ENCODE assay signal across 8 cellular contexts in genomic region chr7:103075337-103075918, GRCh38. TPM values are rescaled to one million over a fixed set of nuclear protein-coding genes. Genes with fewer than 3 reads are reported as not detected.
DNase-seq lines count a peak whose midpoint lies in the region; ATAC-seq and FAIRE-seq lines count a peak whose summit lies in the region.

No MANE protein-coding gene starts in this region.

- peak; percentile 55 for FAIRE-seq in GM18507 (lab: Jason Lieb, UNC)

- intact Hi-C loops in activated CD4-positive, alpha-beta T cell treated with anti-CD3 and anti-CD28 coated beads for 36 hours (cut with DNase I, micrococcal nuclease): loop anchor here (1.0 to 5.0 kb wide), 5 partner anchors 73 to 327 kb away; partner anchors contain the start of genes NAPEPLD (in 2 of the 2), FAM185A (in 1 of the 2) and PSMC2 (in 1 of the 2)
- intact Hi-C loops in left colon (cut with DNase I, micrococcal nuclease): no loop called here

- no peaks in the 10 kb centered on the region for H3K9me3 Mint-ChIP-seq in activated CD4-positive, alpha-beta T cell treated with anti-CD3 and anti-CD28 coated beads for 36 hours (ENCODE audit: low read depth)

- POLR2A ChIA-PET in activated CD4-positive, alpha-beta T cell treated with anti-CD3 and anti-CD28 coated beads for 36 hours (lab: Charles Lee): interaction anchor here (0.6 to 2.4 kb wide), 3 partner anchors 14 to 327 kb away, joined by 3 to 10 read pairs (median 4); partner anchors contain the start of genes FAM185A and NAPEPLD

- DNase-seq in GM18507 (ENCODE audit: extremely low spot score, insufficient read length, low read depth) (peak; percentile 35), NCI-H1694 treated with DMSO at 0.1 percent for 48 hours (lab: John Stamatoyannopoulos, UW) (peak; percentile 20), left colon (peak; percentile 54 to 68), NCI-H446 (lab: John Stamatoyannopoulos, UW) (no peak)
- DNase-seq in activated CD4-positive, alpha-beta T cell treated with anti-CD3 and anti-CD28 coated beads for 36 hours: peak; percentile 90
- peak; percentile 75 to 78 for DNase-seq in stimulated activated CD4-positive, alpha-beta T cell treated with anti-CD3 and anti-CD28 coated beads, Interleukin-1b, Interleukin-23, amount 100 ng/mL, for 4 hours (ENCODE audit: low read depth in 2 of 2)

- H3K4me1 Mint-ChIP-seq in activated CD4-positive, alpha-beta T cell treated with anti-CD3 and anti-CD28 coated beads for 36 hours: peaks cover 31% of the 10 kb centered on the region

- H3K27me3 Mint-ChIP-seq in activated CD4-positive, alpha-beta T cell treated with anti-CD3 and anti-CD28 coated beads for 36 hours: no peaks in the 10 kb centered on the region

- peak overlapping the region; percentile 24 for H3K27ac ChIP-seq in cingulate gyrus (ENCODE audit: low read depth, low read length)

- CTCF ChIA-PET in activated CD4-positive, alpha-beta T cell treated with anti-CD3 and anti-CD28 coated beads for 36 hours (lab: Charles Lee): interaction anchor here (0.6 to 1.9 kb wide), 11 partner anchors 8 to 327 kb away, joined by 3 to 7 read pairs (median 3); partner anchors contain the start of genes FAM185A and PMPCB

- H3K4me3 Mint-ChIP-seq in activated CD4-positive, alpha-beta T cell treated with anti-CD3 and anti-CD28 coated beads for 36 hours: peak overlapping the region; percentile 91

- peak overlapping the region; percentile 93 for H3K27ac Mint-ChIP-seq in activated CD4-positive, alpha-beta T cell treated with anti-CD3 and anti-CD28 coated beads for 36 hours

- H3K36me3 Mint-ChIP-seq in activated CD4-positive, alpha-beta T cell treated with anti-CD3 and anti-CD28 coated beads for 36 hours (ENCODE audit: low read depth): peaks cover 14% of the 10 kb centered on the region

- ATAC-seq in HG02798 (IDR thresholded peaks at IDR 0.05; ENCODE audit: poor library complexity, unreplicated experiment) (peak; percentile 48), left colon (peak; percentile 15)
- peak; percentile 78 for ATAC-seq in activated CD4-positive, alpha-beta T cell treated with anti-CD3 and anti-CD28 coated beads for 36 hours

RNA-seq across cellular contexts. Expression of gene ARMC10, which starts 0.5 kb away (rescaled TPM):
- 10 to 100 TPM; 42.6 to 50.1 TPM for total RNA-seq in activated CD4-positive, alpha-beta T cell treated with anti-CD3 and anti-CD28 coated beads for 36 hours
- total RNA-seq in left colon: 10 to 100 TPM; 26.4 to 28.4 TPM

RNA-seq across cellular contexts. Expression of gene FBXL13, which starts 0.8 kb away (rescaled TPM):
- under 1 TPM; 0.32 to 0.83 TPM for total RNA-seq in activated CD4-positive, alpha-beta T cell treated with anti-CD3 and anti-CD28 coated beads for 36 hours
- total RNA-seq in left colon: 1 to 10 TPM in 1 of 2 donors, under 1 TPM in 1; 0.15 to 1.5 TPM

Comparison
In these comparisons a context has a peak if more than half of its experiments do, and no peak if none do; other contexts are left out.
1. DNase-seq: peak in GM18507 (single experiment), NCI-H1694 treated with DMSO at 0.1 percent for 48 hours (single experiment), activated CD4-positive, alpha-beta T cell treated with anti-CD3 and anti-CD28 coated beads for 36 hours (single experiment), left colon (2 of 2) and stimulated activated CD4-positive, alpha-beta T cell treated with anti-CD3 and anti-CD28 coated beads, Interleukin-1b, Interleukin-23, amount 100 ng/mL, for 4 hours (2 of 2); none in NCI-H446 (0 of 2).
2. ATAC-seq: peak in every context shown above with its lines; median percentile 78 in activated CD4-positive, alpha-beta T cell treated with anti-CD3 and anti-CD28 coated beads for 36 hours; 48 in HG02798; 15 in left colon.
3. intact Hi-C loops: an anchor here in activated CD4-positive, alpha-beta T cell treated with anti-CD3 and anti-CD28 coated beads for 36 hours (1.0 to 5.0 kb wide); none called in left colon.